Comparison of ENCODE assay signal across 1 cellular context in genomic region chr10:42690449-42691360, GRCh38.
TF ChIP-seq lines count a peak whose summit lies in the region.

No MANE protein-coding gene starts in this region.

TF ChIP-seq in K562, 482 proteins besides CTCF, POLR2A, EP300 and RAD21 (continued from another document):
- TF ChIP-seq ZNF592 (IDR thresholded peaks at IDR 0.05), result no peak
- TF ChIP-seq HSF4 (CRISPR knock-in tag; IDR thresholded peaks at IDR 0.05; ENCODE audit: borderline replicate concordance), result no peak
- no peak for TF ChIP-seq KDM4B (IDR thresholded peaks at IDR 0.05; ENCODE audit: borderline replicate concordance in 2 of 2, low read depth in 1 of 2)
- TF ChIP-seq STAT6 (CRISPR knock-in tag; IDR thresholded peaks at IDR 0.05), result no peak
- TF ChIP-seq ZNF239 (CRISPR knock-in tag; IDR thresholded peaks at IDR 0.05), result no peak
- no peak for TF ChIP-seq ZNF282 (CRISPR knock-in tag; IDR thresholded peaks at IDR 0.05)
- TF ChIP-seq NCOA2 (IDR thresholded peaks at IDR 0.05; ENCODE audit: partially characterized antibody in 2 of 2), result no peak
- no peak for TF ChIP-seq HOMEZ (CRISPR knock-in tag; IDR thresholded peaks at IDR 0.05)
- no peak for TF ChIP-seq ZBTB49 (CRISPR knock-in tag; IDR thresholded peaks at IDR 0.05; ENCODE audit: borderline replicate concordance)
- TF ChIP-seq RHOXF2B (CRISPR knock-in tag; conservative IDR thresholded peaks at IDR 0.05), result no peak
- no peak for TF ChIP-seq U2AF2 (optimal IDR thresholded peaks at IDR 0.05; ENCODE audit: low read depth, low read length)
